Comparison of ENCODE assay signal across 8 cellular contexts in the genomic region with DNA sequence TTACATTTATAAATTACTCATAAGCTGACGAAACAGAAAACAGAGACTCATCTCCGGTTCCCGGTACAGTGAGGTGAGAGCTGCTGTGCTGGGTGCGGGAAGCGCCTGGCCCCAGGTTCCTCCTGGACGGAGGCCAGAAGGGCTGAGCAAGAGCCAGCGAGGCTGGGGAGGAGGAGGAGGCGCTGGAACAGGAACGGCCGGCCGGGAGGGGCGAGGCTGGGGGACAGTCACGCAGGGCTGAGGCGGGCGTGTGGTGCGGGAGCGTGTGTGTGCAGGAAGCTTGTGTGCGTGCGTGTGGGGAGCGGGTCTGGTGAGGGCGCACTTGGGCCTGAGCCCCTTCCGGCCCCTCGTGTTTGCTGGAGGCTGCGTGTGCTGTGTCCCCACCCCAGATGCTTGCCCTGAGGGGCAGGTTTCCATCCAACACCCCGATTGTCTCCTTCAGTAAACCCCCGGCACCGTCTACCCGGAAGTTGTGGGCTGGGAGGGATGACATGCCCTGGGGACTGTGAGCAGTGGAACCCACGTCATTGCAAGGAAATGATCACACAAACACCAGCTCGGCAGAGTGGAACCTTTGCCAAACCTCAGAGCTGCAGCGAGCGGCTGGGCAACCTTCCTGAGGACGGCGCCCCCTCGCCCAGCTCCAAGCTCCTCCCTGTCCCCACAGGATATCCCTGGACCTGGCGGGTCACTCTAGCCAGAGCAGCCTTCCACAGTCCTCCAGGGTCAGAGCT. TPM values are rescaled to one million over a fixed set of nuclear protein-coding genes. Genes with fewer than 3 reads are reported as not detected.
DNase-seq lines count a peak whose midpoint lies in the region; ATAC-seq lines count a peak whose summit lies in the region.

No MANE protein-coding gene starts in this region.

- H3K27ac Mint-ChIP-seq in activated CD4-positive, alpha-beta memory T cell treated with anti-CD3 and anti-CD28 coated beads for 36 hours: peak overlapping the region; percentile 100
- H3K27ac Mint-ChIP-seq in memory B cell: peak overlapping the region; percentile 99

- peak; percentile 84 for DNase-seq in GM04504 (ENCODE audit: low read depth)
- peak; percentile 21 to 67 for DNase-seq in NCI-H446 (lab: John Stamatoyannopoulos, UW)
- DNase-seq in activated CD4-positive, alpha-beta memory T cell treated with anti-CD3 and anti-CD28 coated beads for 36 hours: peak; percentile 96
- peak; percentile 88 for DNase-seq in dermis blood vessel endothelial cell
- DNase-seq in memory B cell (ENCODE audit: low spot score in 2 of 2): peak; percentile 80 to 91
- peak; percentile 58 for DNase-seq in stimulated activated CD8-positive, alpha-beta memory T cell treated with anti-CD3 and anti-CD28 coated beads, Interleukin-15, amount 100 ng/mL, for 24 hours (ENCODE audit: low read depth)
- no peak for DNase-seq in NCI-H1694 treated with DMSO at 0.1 percent for 48 hours (lab: John Stamatoyannopoulos, UW)

- peaks cover 78% of the 10 kb centered on the region for H3K4me1 Mint-ChIP-seq in activated CD4-positive, alpha-beta memory T cell treated with anti-CD3 and anti-CD28 coated beads for 36 hours (ENCODE audit: low read depth)
- peaks cover 45% of the 10 kb centered on the region for H3K4me1 Mint-ChIP-seq in memory B cell

- ATAC-seq in HG02588 (IDR thresholded peaks at IDR 0.05; ENCODE audit: unreplicated experiment) (peak; percentile 40), memory B cell (ENCODE audit: low read depth) (peak; percentile 81)

- peaks cover 23% of the 10 kb centered on the region for H3K36me3 Mint-ChIP-seq in activated CD4-positive, alpha-beta memory T cell treated with anti-CD3 and anti-CD28 coated beads for 36 hours
- H3K36me3 Mint-ChIP-seq in memory B cell: no peaks in the 10 kb centered on the region

- POLR2A ChIA-PET in activated CD4-positive, alpha-beta memory T cell treated with anti-CD3 and anti-CD28 coated beads for 36 hours (lab: Charles Lee): interaction anchor here (0.6 to 12.2 kb wide), 28 partner anchors 8 to 268 kb away, joined by 3 to 103 read pairs (median 4); a partner anchor contains a TSS

- intact Hi-C loops in activated CD4-positive, alpha-beta memory T cell treated with anti-CD3 and anti-CD28 coated beads for 36 hours (cut with micrococcal nuclease): loop anchor here (1.0 to 5.0 kb wide), 6 partner anchors 8 to 153 kb away; a partner anchor contains a TSS

- no peaks in the 10 kb centered on the region for H3K9me3 Mint-ChIP-seq in activated CD4-positive, alpha-beta memory T cell treated with anti-CD3 and anti-CD28 coated beads for 36 hours
- no peaks in the 10 kb centered on the region for H3K9me3 Mint-ChIP-seq in memory B cell

- peak overlapping the region; percentile 93 for H3K4me3 Mint-ChIP-seq in activated CD4-positive, alpha-beta memory T cell treated with anti-CD3 and anti-CD28 coated beads for 36 hours
- H3K4me3 Mint-ChIP-seq in memory B cell: peak overlapping the region; percentile 92

- CTCF ChIA-PET in activated CD4-positive, alpha-beta memory T cell treated with anti-CD3 and anti-CD28 coated beads for 36 hours (lab: Charles Lee): interaction anchor here (1.0 to 8.5 kb wide), 9 partner anchors 9 to 92 kb away, joined by 3 to 113 read pairs (median 7); a partner anchor contains a TSS

- no peaks in the 10 kb centered on the region for H3K27me3 Mint-ChIP-seq in activated CD4-positive, alpha-beta memory T cell treated with anti-CD3 and anti-CD28 coated beads for 36 hours
- H3K27me3 Mint-ChIP-seq in memory B cell: no peaks in the 10 kb centered on the region

RNA-seq across cellular contexts. Expression of a gene that starts 19.4 kb away (rescaled TPM):
- 100 to 1,000 TPM; 570 to 574 TPM for total RNA-seq in activated CD4-positive, alpha-beta memory T cell treated with anti-CD3 and anti-CD28 coated beads for 36 hours
- total RNA-seq in dermis blood vessel endothelial cell: not detected in 2 replicates

RNA-seq across cellular contexts. Expression of a gene that starts 24.5 kb away (rescaled TPM):
- 100 to 1,000 TPM; 110 to 111 TPM for total RNA-seq in activated CD4-positive, alpha-beta memory T cell treated with anti-CD3 and anti-CD28 coated beads for 36 hours
- 39.3 and 69.2 TPM in 2 replicates for total RNA-seq in dermis blood vessel endothelial cell

RNA-seq across cellular contexts. Expression of a gene that starts 35.6 kb away (rescaled TPM):
- total RNA-seq in activated CD4-positive, alpha-beta memory T cell treated with anti-CD3 and anti-CD28 coated beads for 36 hours: 10 to 100 TPM; 12.2 to 12.7 TPM
- total RNA-seq in dermis blood vessel endothelial cell: 3.6 and 7.5 TPM in 2 replicates

Comparison
In these comparisons a context has a peak if more than half of its experiments do, and no peak if none do; other contexts are left out.
1. RNA of a gene that starts 19.4 kb away (total RNA-seq): 570 to 574 TPM in activated CD4-positive, alpha-beta memory T cell treated with anti-CD3 and anti-CD28 coated beads for 36 hours; not detected in dermis blood vessel endothelial cell; every median in the first group is over 100 times any median in the second.